1 cellular context compared by ENCODE assay signal in the genomic region with DNA sequence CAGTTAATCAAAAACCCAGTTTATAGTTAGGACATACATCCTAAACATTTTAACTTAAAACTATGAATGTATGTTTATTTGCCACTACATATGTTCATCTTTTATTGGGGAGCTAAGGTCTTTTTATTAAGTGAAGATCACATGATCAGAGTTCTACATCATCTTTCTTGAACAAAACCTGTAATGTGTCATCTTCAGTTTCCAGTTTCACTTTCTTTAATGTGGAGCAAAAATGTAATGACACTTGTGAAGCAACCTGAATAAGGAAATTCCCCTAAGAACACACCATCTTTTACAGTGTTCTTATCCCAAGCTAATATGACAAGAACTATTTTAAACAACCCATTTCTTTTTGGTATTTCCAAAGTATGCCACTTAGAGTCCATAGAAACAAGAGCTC.
TF ChIP-seq lines count a peak whose summit lies in the region.

No MANE protein-coding gene starts in this region.

TF ChIP-seq in GM12878, 131 proteins besides CTCF, POLR2A, EP300 and RAD21 (continued from another document and continues in another):
- TF ChIP-seq MYC (IDR thresholded peaks at IDR 0.05; ENCODE audit: insufficient read depth, insufficient read length, insufficient replicate concordance, low read length, severe bottlenecking) (no peak), ASH2L (IDR thresholded peaks at IDR 0.05; ENCODE audit: borderline replicate concordance, low read depth) (no peak), RELA (IDR thresholded peaks at IDR 0.05; ENCODE audit: borderline replicate concordance, partially characterized antibody) (no peak), BCL11A (IDR thresholded peaks at IDR 0.05; ENCODE audit: low read depth, low read length) (no peak), TCF3 (IDR thresholded peaks at IDR 0.05; ENCODE audit: borderline replicate concordance, insufficient read depth, low read depth, low read length) (no peak), TCF12 (IDR thresholded peaks at IDR 0.05; ENCODE audit: low read depth, low read length) (no peak), CBX3 (IDR thresholded peaks at IDR 0.05; ENCODE audit: borderline replicate concordance, low read depth) (no peak), PML (IDR thresholded peaks at IDR 0.05; ENCODE audit: low read length) (no peak), RCOR1 (conservative IDR thresholded peaks at IDR 0.05; ENCODE audit: low read depth, low read length) (no peak), ZNF592 (IDR thresholded peaks at IDR 0.05) (0 out of 2 replicates have a peak, but pooled peaks have one; percentile 48), MTA2 (IDR thresholded peaks at IDR 0.05; ENCODE audit: low read depth) (peak; percentile 66; the same call in 1 of the 2 replicates), STAT1 (conservative IDR thresholded peaks at IDR 0.05) (no peak), NKRF (conservative IDR thresholded peaks at IDR 0.05) (no peak), ELK1 (IDR thresholded peaks at IDR 0.05; ENCODE audit: low read depth, low read length) (no peak), SP1 (IDR thresholded peaks at IDR 0.05; ENCODE audit: low read depth, low read length) (no peak), SRF (IDR thresholded peaks at IDR 0.05; ENCODE audit: low read depth in 2 of 2, low read length in 2 of 2) (no peak), HDAC6 (IDR thresholded peaks at IDR 0.05; ENCODE audit: unreplicated experiment) (no peak), FOXM1 (IDR thresholded peaks at IDR 0.05; ENCODE audit: low read depth, low read length) (no peak), MEF2A (IDR thresholded peaks at IDR 0.05; ENCODE audit: insufficient read depth, low read depth, low read length) (no peak), NFIC (IDR thresholded peaks at IDR 0.05; ENCODE audit: low read depth, low read length) (peak; percentile 27; the same call in 1 of the 2 replicates), MTA3 (IDR thresholded peaks at IDR 0.05; ENCODE audit: borderline replicate concordance, low read length) (no peak), SMC3 (IDR thresholded peaks at IDR 0.05; ENCODE audit: borderline replicate concordance, low read length) (no peak), CEBPB (IDR thresholded peaks at IDR 0.05; ENCODE audit: borderline replicate concordance in 1 of 2, low read depth in 2 of 2, low read length in 2 of 2) (no peak), POLR2AphosphoS5 (IDR thresholded peaks at IDR 0.05; ENCODE audit: low read length) (no peak), SUZ12 (IDR thresholded peaks at IDR 0.05; ENCODE audit: unreplicated experiment) (no peak), MLLT1 (IDR thresholded peaks at IDR 0.05) (peak; percentile 60; the same call in 1 of the 2 replicates), SPI1 (IDR thresholded peaks at IDR 0.05; ENCODE audit: borderline replicate concordance, insufficient read depth, low read depth, low read length) (no peak), MXI1 (IDR thresholded peaks at IDR 0.05; ENCODE audit: low read depth, low read length) (no peak), RBBP5 (conservative IDR thresholded peaks at IDR 0.05) (no peak), DPF2 (IDR thresholded peaks at IDR 0.05) (peak; percentile 65; the same call in 1 of the 2 replicates), NRF1 (conservative IDR thresholded peaks at IDR 0.05; ENCODE audit: low read depth, low read length) (no peak), RAD51 (IDR thresholded peaks at IDR 0.05) (peak; percentile 91), SIN3A (IDR thresholded peaks at IDR 0.05; ENCODE audit: low read depth, low read length) (no peak), HDAC2 (IDR thresholded peaks at IDR 0.05) (no peak), RUNX3 (IDR thresholded peaks at IDR 0.05; ENCODE audit: low read length) (peak; percentile 56; the same call in 1 of the 2 replicates), SMAD1 (IDR thresholded peaks at IDR 0.05; ENCODE audit: low read depth, partially characterized antibody) (no peak), PAX5 (IDR thresholded peaks at IDR 0.05; ENCODE audit: borderline replicate concordance, low read depth, low read length) (no peak), PRDM15 (CRISPR knock-in tag; IDR thresholded peaks at IDR 0.05) (no peak), ZNF24 (IDR thresholded peaks at IDR 0.05) (peak; percentile 58; the same call in 1 of the 2 replicates), HCFC1 (IDR thresholded peaks at IDR 0.05; ENCODE audit: low read length) (no peak), CHD4 (IDR thresholded peaks at IDR 0.05) (no peak), STAT3 (IDR thresholded peaks at IDR 0.05; ENCODE audit: low read depth, low read length) (no peak)
- TF ChIP-seq, protein P1, sequence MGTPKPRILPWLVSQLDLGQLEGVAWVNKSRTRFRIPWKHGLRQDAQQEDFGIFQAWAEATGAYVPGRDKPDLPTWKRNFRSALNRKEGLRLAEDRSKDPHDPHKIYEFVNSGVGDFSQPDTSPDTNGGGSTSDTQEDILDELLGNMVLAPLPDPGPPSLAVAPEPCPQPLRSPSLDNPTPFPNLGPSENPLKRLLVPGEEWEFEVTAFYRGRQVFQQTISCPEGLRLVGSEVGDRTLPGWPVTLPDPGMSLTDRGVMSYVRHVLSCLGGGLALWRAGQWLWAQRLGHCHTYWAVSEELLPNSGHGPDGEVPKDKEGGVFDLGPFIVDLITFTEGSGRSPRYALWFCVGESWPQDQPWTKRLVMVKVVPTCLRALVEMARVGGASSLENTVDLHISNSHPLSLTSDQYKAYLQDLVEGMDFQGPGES (IDR thresholded peaks at IDR 0.05) = no peak
- TF ChIP-seq, protein P2, sequence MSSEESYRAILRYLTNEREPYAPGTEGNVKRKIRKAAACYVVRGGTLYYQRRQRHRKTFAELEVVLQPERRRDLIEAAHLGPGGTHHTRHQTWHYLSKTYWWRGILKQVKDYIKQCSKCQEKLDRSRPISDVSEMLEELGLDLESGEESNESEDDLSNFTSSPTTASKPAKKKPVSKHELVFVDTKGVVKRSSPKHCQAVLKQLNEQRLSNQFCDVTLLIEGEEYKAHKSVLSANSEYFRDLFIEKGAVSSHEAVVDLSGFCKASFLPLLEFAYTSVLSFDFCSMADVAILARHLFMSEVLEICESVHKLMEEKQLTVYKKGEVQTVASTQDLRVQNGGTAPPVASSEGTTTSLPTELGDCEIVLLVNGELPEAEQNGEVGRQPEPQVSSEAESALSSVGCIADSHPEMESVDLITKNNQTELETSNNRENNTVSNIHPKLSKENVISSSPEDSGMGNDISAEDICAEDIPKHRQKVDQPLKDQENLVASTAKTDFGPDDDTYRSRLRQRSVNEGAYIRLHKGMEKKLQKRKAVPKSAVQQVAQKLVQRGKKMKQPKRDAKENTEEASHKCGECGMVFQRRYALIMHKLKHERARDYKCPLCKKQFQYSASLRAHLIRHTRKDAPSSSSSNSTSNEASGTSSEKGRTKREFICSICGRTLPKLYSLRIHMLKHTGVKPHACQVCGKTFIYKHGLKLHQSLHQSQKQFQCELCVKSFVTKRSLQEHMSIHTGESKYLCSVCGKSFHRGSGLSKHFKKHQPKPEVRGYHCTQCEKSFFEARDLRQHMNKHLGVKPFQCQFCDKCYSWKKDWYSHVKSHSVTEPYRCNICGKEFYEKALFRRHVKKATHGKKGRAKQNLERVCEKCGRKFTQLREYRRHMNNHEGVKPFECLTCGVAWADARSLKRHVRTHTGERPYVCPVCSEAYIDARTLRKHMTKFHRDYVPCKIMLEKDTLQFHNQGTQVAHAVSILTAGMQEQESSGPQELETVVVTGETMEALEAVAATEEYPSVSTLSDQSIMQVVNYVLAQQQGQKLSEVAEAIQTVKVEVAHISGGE (CRISPR knock-in tag; IDR thresholded peaks at IDR 0.05) = no peak
- TF ChIP-seq, protein P3, sequence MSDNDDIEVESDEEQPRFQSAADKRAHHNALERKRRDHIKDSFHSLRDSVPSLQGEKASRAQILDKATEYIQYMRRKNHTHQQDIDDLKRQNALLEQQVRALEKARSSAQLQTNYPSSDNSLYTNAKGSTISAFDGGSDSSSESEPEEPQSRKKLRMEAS (IDR thresholded peaks at IDR 0.05; ENCODE audit: low read depth, low read length) = no peak
